Comparison of ENCODE assay signal across 25 cellular contexts in the genomic region with DNA sequence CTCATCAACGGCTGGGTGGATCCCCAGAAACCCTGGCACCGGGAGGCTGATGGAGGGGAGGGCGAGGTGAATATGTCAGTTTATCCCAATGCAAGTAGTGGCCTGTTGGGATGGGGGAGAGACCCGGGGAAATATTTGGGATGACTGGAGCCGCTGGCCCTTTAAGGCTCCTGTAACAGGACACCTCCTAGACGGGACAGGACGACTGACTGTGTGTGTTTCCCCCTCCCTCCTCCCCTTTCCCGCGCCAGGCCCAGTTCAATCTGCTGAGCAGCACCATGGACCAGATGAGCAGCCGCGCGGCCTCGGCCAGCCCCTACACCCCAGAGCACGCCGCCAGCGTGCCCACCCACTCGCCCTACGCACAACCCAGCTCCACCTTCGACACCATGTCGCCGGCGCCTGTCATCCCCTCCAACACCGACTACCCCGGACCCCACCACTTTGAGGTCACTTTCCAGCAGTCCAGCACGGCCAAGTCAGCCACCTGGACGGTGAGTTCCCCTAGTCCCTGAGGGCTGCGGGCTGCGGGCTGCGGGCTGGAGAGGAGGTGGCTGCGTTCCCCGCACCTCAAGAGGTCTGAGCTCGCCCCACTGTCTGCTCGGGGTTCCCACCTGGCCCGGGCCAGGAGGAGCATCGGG. TPM values are rescaled to one million over a fixed set of nuclear protein-coding genes. Genes with fewer than 3 reads are reported as not detected.
DNase-seq lines count a peak whose midpoint lies in the region; ATAC-seq and TF ChIP-seq lines count a peak whose summit lies in the region.
"Had no signal": no experiment of that assay in that cellular context is flagged by ENCODE, and none has a peak within 500 bp of the region (broad histone marks: within the 10 kb centered on the region; RNA-seq: fewer than 3 reads in every experiment).

No MANE protein-coding gene starts in this region.

- H3K4me1 ChIP-seq in HUES6 (ENCODE audit: control insufficient read depth, insufficient read depth, low read length) (peaks cover 23% of the 10 kb centered on the region), breast epithelium (peaks cover 6 to 11% of the 10 kb centered on the region in 2 donors)
- H3K4me1 ChIP-seq: ascending aorta, sigmoid colon had no signal

- H3K27ac Mint-ChIP-seq in stimulated activated memory B cell treated with anti-CD40 and anti-IgM and Interleukin-4, amounts not matched to agents 10 μg/mL and 1 μg/mL and 100 μg/mL, for 72 hours = no peak overlapping the region
- H3K27ac Mint-ChIP-seq: CD14-positive monocyte; natural killer cell treated with Interleukin-12 subunit alpha and Interleukin-12 subunit beta and Interleukin-15 and Interleukin-18, amount 100 ng/mL, for 72 hours; T-cell had no signal

- H3K27me3 Mint-ChIP-seq in stimulated activated memory B cell treated with anti-CD40 and anti-IgM and Interleukin-4, amounts not matched to agents 10 μg/mL and 1 μg/mL and 100 μg/mL, for 72 hours = peaks cover 79% of the 10 kb centered on the region

- ATAC-seq in GM21423 (IDR thresholded peaks at IDR 0.05; ENCODE audit: unreplicated experiment) (no peak), HG02852 (IDR thresholded peaks at IDR 0.05; ENCODE audit: unreplicated experiment) (no peak)
- ATAC-seq in stimulated activated memory B cell treated with anti-CD40 and anti-IgM and Interleukin-4, amounts not matched to agents 10 μg/mL and 1 μg/mL and 100 μg/mL, for 72 hours = no peak
- ATAC-seq: left lobe of liver, T-cell had no signal

- TF ChIP-seq CTCF in breast epithelium (IDR thresholded peaks at IDR 0.05) = no peak

- intact Hi-C loops in breast epithelium (cut with DNase I; ENCODE audit: low total_unique reads) = no loop called here

- no peaks in the 10 kb centered on the region for H3K9me3 Mint-ChIP-seq in stimulated activated memory B cell treated with anti-CD40 and anti-IgM and Interleukin-4, amounts not matched to agents 10 μg/mL and 1 μg/mL and 100 μg/mL, for 72 hours
- H3K9me3 Mint-ChIP-seq: CD14-positive monocyte; natural killer cell treated with Interleukin-12 subunit alpha and Interleukin-12 subunit beta and Interleukin-15 and Interleukin-18, amount 100 ng/mL, for 72 hours; T-cell had no signal

- H3K4me1 Mint-ChIP-seq in stimulated activated memory B cell treated with anti-CD40 and anti-IgM and Interleukin-4, amounts not matched to agents 10 μg/mL and 1 μg/mL and 100 μg/mL, for 72 hours = peaks cover 12% of the 10 kb centered on the region

- H3K9ac ChIP-seq in HUES6 (ENCODE audit: low read length) = no peak overlapping the region

- H3K36me3 ChIP-seq in HUES6 (ENCODE audit: control insufficient read depth, insufficient read depth, low read length) (no peaks in the 10 kb centered on the region), breast epithelium (no peaks in the 10 kb centered on the region)
- H3K36me3 ChIP-seq: ascending aorta, sigmoid colon, vagina had no signal

- H3K9me3 ChIP-seq in HUES6 (ENCODE audit: control insufficient read depth, insufficient read depth, low read depth, low read length) = no peaks in the 10 kb centered on the region
- no peaks in the 10 kb centered on the region for H3K9me3 ChIP-seq in breast epithelium
- H3K9me3 ChIP-seq in iPS-18c (ENCODE audit: control insufficient read depth, insufficient read depth, low read length) = no peaks in the 10 kb centered on the region
- H3K9me3 ChIP-seq: ascending aorta, sigmoid colon, vagina had no signal

- H3K36me3 Mint-ChIP-seq in stimulated activated memory B cell treated with anti-CD40 and anti-IgM and Interleukin-4, amounts not matched to agents 10 μg/mL and 1 μg/mL and 100 μg/mL, for 72 hours = no peaks in the 10 kb centered on the region
- H3K36me3 Mint-ChIP-seq: CD14-positive monocyte; natural killer cell treated with Interleukin-12 subunit alpha and Interleukin-12 subunit beta and Interleukin-15 and Interleukin-18, amount 100 ng/mL, for 72 hours; T-cell had no signal

- H3K27me3 ChIP-seq in HUES6 (ENCODE audit: control insufficient read depth, insufficient read depth, low read length) (peaks cover 41% of the 10 kb centered on the region; the same call in 1 of the 2 replicates), breast epithelium (peaks cover 0 to 76% of the 10 kb centered on the region in 2 donors)
- H3K27me3 ChIP-seq: ascending aorta, vagina had no signal

- H3K27ac ChIP-seq in HUES6 (ENCODE audit: low read depth, low read length) (no peak overlapping the region), breast epithelium (no peak overlapping the region), skin epidermis (peak overlapping the region in 9 of 21 experiments; percentile 13 to 84 (median 35))
- H3K27ac ChIP-seq: ascending aorta, dorsolateral prefrontal cortex, epithelial cell of prostate, PC-9, sigmoid colon, vagina had no signal

- TF ChIP-seq POLR2A in breast epithelium (IDR thresholded peaks at IDR 0.05) = no peak

- no peak overlapping the region for H3K4me3 Mint-ChIP-seq in stimulated activated memory B cell treated with anti-CD40 and anti-IgM and Interleukin-4, amounts not matched to agents 10 μg/mL and 1 μg/mL and 100 μg/mL, for 72 hours
- H3K4me3 Mint-ChIP-seq: natural killer cell treated with Interleukin-12 subunit alpha and Interleukin-12 subunit beta and Interleukin-15 and Interleukin-18, amount 100 ng/mL, for 72 hours; T-cell had no signal

- DNase-seq in breast epithelium (ENCODE audit: low spot score in 2 of 2) = no peak
- DNase-seq: activated CD4-positive, alpha-beta T cell treated with anti-CD3 and anti-CD28 coated beads for 48 hours; activated naive CD4-positive, alpha-beta T cell treated with anti-CD3 and anti-CD28 coated beads, Interleukin-2, amount 50 U/mL, for 16 hours; dorsolateral prefrontal cortex; foreskin melanocyte; HCEC 1CT; NCI-H1105; NCI-H2029; NCI-H345; PC-9; sigmoid colon; T-cell had no signal

- peak overlapping the region; percentile 25; the same call in 1 of the 2 replicates for H3K4me3 ChIP-seq in HUES6 (ENCODE audit: low read depth, low read length)
- peak overlapping the region in 2 of 3 donors; percentile 9 to 47 for H3K4me3 ChIP-seq in breast epithelium
- H3K4me3 ChIP-seq in iPS-18c (ENCODE audit: insufficient read depth, low read depth, low read length) = peak overlapping the region; percentile 28; the same call in 1 of the 2 replicates
- H3K4me3 ChIP-seq in skin epidermis = peak overlapping the region; percentile 11 to 46 (median 31)
- H3K4me3 ChIP-seq: ascending aorta, dorsolateral prefrontal cortex, PC-9, sigmoid colon had no signal

RNA-seq across cellular contexts. Expression of a gene that starts 44.8 kb away (rescaled TPM):
- total RNA-seq in breast epithelium = not detected
- total RNA-seq: ascending aorta; HT-29; left lobe of liver; natural killer cell treated with Interleukin-12 subunit alpha and Interleukin-12 subunit beta and Interleukin-15 and Interleukin-18, amount 100 ng/mL, for 72 hours; PC-9; sigmoid colon; T-cell; vagina had no signal

RNA-seq across cellular contexts. Expression of a gene that starts 55.1 kb away (rescaled TPM):
- total RNA-seq in breast epithelium = 1 to 10 TPM in 1 of 3 donors, under 1 TPM in 1, not detected in 1; 0.66 to 1.0 TPM
- total RNA-seq: ascending aorta, sigmoid colon had no signal

RNA-seq across cellular contexts. Expression of a gene that starts 57.5 kb away (rescaled TPM):
- total RNA-seq in breast epithelium = 10 to 100 TPM; 19.3 to 23.6 (median 20.2) TPM
